In genomic region chr22:23604939-23605712, GRCh38 we compare ENCODE assay signal across 20 cellular contexts. TPM values are rescaled to one million over a fixed set of nuclear protein-coding genes. Genes with fewer than 3 reads are reported as not detected.
DNase-seq lines count a peak whose midpoint lies in the region; ATAC-seq and TF ChIP-seq lines count a peak whose summit lies in the region.
"Had no signal": no experiment of that assay in that cellular context is flagged by ENCODE, and none has a peak within 500 bp of the region (broad histone marks: within the 10 kb centered on the region; RNA-seq: fewer than 3 reads in every experiment).

No MANE protein-coding gene starts in this region.

- H3K36me3 ChIP-seq in Caco-2 (ENCODE audit: control insufficient read depth, insufficient read depth, low read length) (no peaks in the 10 kb centered on the region), HEK293 (ENCODE audit: control insufficient read depth in 2 of 2, insufficient read depth in 1 of 2, low read length in 2 of 2) (no peaks in the 10 kb centered on the region)
- H3K36me3 ChIP-seq in naive thymus-derived CD4-positive, alpha-beta T cell (ENCODE audit: control insufficient read depth in 2 of 3, insufficient read depth in 3 of 3, low read length in 3 of 3) = no peaks in the 10 kb centered on the region
- no peaks in the 10 kb centered on the region for H3K36me3 ChIP-seq in CD8-positive, alpha-beta T cell (ENCODE audit: insufficient read depth, low read length)
- H3K36me3 ChIP-seq: HAP-1 had no signal

- H3K27me3 ChIP-seq in Caco-2 (replicated peaks; ENCODE audit: control insufficient read depth, insufficient read depth, low read length) = no peaks in the 10 kb centered on the region
- no peaks in the 10 kb centered on the region for H3K27me3 ChIP-seq in naive thymus-derived CD4-positive, alpha-beta T cell (ENCODE audit: control insufficient read depth in 2 of 2, insufficient read depth in 2 of 2, low read length in 2 of 2)
- no peaks in the 10 kb centered on the region for H3K27me3 ChIP-seq in CD8-positive, alpha-beta T cell (ENCODE audit: insufficient read depth, low read length)

- ATAC-seq in left lobe of liver = peak; percentile 35
- ATAC-seq in GM21367 (IDR thresholded peaks at IDR 0.05; ENCODE audit: unreplicated experiment) = no peak
- ATAC-seq in naive thymus-derived CD4-positive, alpha-beta T cell = no peak
- ATAC-seq in CD8-positive, alpha-beta T cell = no peak
- ATAC-seq: GM23338 had no signal

- BruUV-seq in Caco-2 (replicated peaks; lab: Mats Ljungman, UMichigan) = no TSS peak

- H3K9me3 ChIP-seq in Caco-2 = no peaks in the 10 kb centered on the region
- H3K9me3 ChIP-seq in HEK293 (ENCODE audit: control insufficient read depth, insufficient read depth, low read depth, low read length) = no peaks in the 10 kb centered on the region
- no peaks in the 10 kb centered on the region for H3K9me3 ChIP-seq in naive thymus-derived CD4-positive, alpha-beta T cell (ENCODE audit: control insufficient read depth in 2 of 3, low read length in 3 of 3)
- H3K9me3 ChIP-seq in CD8-positive, alpha-beta T cell (ENCODE audit: low read length) = no peaks in the 10 kb centered on the region
- H3K9me3 ChIP-seq: HAP-1 had no signal

- no peaks in the 10 kb centered on the region for H3K9me3 Mint-ChIP-seq in Caco-2 (ENCODE audit: unreplicated experiment)
- no peaks in the 10 kb centered on the region for H3K9me3 Mint-ChIP-seq in naive thymus-derived CD4-positive, alpha-beta T cell
- H3K9me3 Mint-ChIP-seq in CD8-positive, alpha-beta T cell = no peaks in the 10 kb centered on the region
- H3K9me3 Mint-ChIP-seq: CD8-positive, alpha-beta memory T cell; GM23338 had no signal

- no peaks in the 10 kb centered on the region for H3K4me1 Mint-ChIP-seq in Caco-2 (ENCODE audit: low read depth, unreplicated experiment)
- H3K4me1 Mint-ChIP-seq in naive thymus-derived CD4-positive, alpha-beta T cell = peaks cover 0 to 7% (median 0%) of the 10 kb centered on the region in 7 donors
- H3K4me1 Mint-ChIP-seq in CD8-positive, alpha-beta T cell (ENCODE audit: low read depth) = no peaks in the 10 kb centered on the region
- H3K4me1 Mint-ChIP-seq: CD8-positive, alpha-beta memory T cell; GM23338 had no signal

- no peak overlapping the region for H3K4me3 Mint-ChIP-seq in Caco-2 (ENCODE audit: unreplicated experiment)
- no peak overlapping the region for H3K4me3 Mint-ChIP-seq in naive thymus-derived CD4-positive, alpha-beta T cell
- no peak overlapping the region for H3K4me3 Mint-ChIP-seq in CD8-positive, alpha-beta T cell
- H3K4me3 Mint-ChIP-seq: CD8-positive, alpha-beta memory T cell; GM23338 had no signal

- H3K4me1 ChIP-seq in Caco-2 = peaks cover 14% of the 10 kb centered on the region
- no peaks in the 10 kb centered on the region for H3K4me1 ChIP-seq in HEK293 (ENCODE audit: control insufficient read depth, insufficient read depth, low read length)
- no peaks in the 10 kb centered on the region for H3K4me1 ChIP-seq in naive thymus-derived CD4-positive, alpha-beta T cell (ENCODE audit: control insufficient read depth in 2 of 2, insufficient read depth in 2 of 2, low read length in 2 of 2)
- no peaks in the 10 kb centered on the region for H3K4me1 ChIP-seq in CD8-positive, alpha-beta T cell (ENCODE audit: insufficient read depth, low read length)
- H3K4me1 ChIP-seq: HAP-1 had no signal

- intact Hi-C loops in Caco-2 (cut with micrococcal nuclease; ENCODE audit: unreplicated experiment) = no loop called here
- intact Hi-C loops in naive thymus-derived CD4-positive, alpha-beta T cell (cut with micrococcal nuclease) = no loop called here
- intact Hi-C loops in CD8-positive, alpha-beta T cell (cut with DNase I, micrococcal nuclease) = no loop called here

- in situ Hi-C loops in G401 (cut with HindIII; ENCODE audit: low sequenced_read_pairs) = no loop called here

- H3K27me3 Mint-ChIP-seq in Caco-2 (ENCODE audit: insufficient read depth, unreplicated experiment) = no peaks in the 10 kb centered on the region
- peaks cover 0 to 2% (median 0%) of the 10 kb centered on the region in 5 donors for H3K27me3 Mint-ChIP-seq in naive thymus-derived CD4-positive, alpha-beta T cell
- H3K27me3 Mint-ChIP-seq in CD8-positive, alpha-beta T cell (ENCODE audit: low read depth) = no peaks in the 10 kb centered on the region

- CTCF ChIA-PET in Caco-2 (lab: Charles Lee) = interaction anchor here (1.2 kb wide), 1 partner anchor 14 kb away, joined by 5 read pairs; no protein-coding TSS in a partner anchor
- CTCF ChIA-PET in HEK293 (lab: Yijun Ruan, JAX) = interaction anchor here (0.7 to 1.4 kb wide), 2 partner anchors 15 to 245 kb away, joined by 3 to 4 read pairs; no protein-coding TSS in a partner anchor
- CTCF ChIA-PET in naive thymus-derived CD4-positive, alpha-beta T cell (lab: Charles Lee) = interaction anchor here (1.5 kb wide), 1 partner anchor 247 kb away, joined by 4 read pairs; no protein-coding TSS in a partner anchor
- CTCF ChIA-PET in CD8-positive, alpha-beta T cell (lab: Charles Lee) = no interaction called here

- no peak overlapping the region for H3K4me3 ChIP-seq in Caco-2 (ENCODE audit: low read depth, low read length)
- H3K4me3 ChIP-seq in HEK293 (ENCODE audit: low read depth, low read length) = no peak overlapping the region
- no peak overlapping the region for H3K4me3 ChIP-seq in naive thymus-derived CD4-positive, alpha-beta T cell (ENCODE audit: low read length)
- no peak overlapping the region for H3K4me3 ChIP-seq in CD8-positive, alpha-beta T cell (ENCODE audit: low read depth, low read length)
- H3K4me3 ChIP-seq: GM23338, HAP-1 had no signal

- H3K36me3 Mint-ChIP-seq in Caco-2 (ENCODE audit: insufficient read depth, unreplicated experiment) = peaks cover 8% of the 10 kb centered on the region
- no peaks in the 10 kb centered on the region for H3K36me3 Mint-ChIP-seq in naive thymus-derived CD4-positive, alpha-beta T cell
- H3K36me3 Mint-ChIP-seq in CD8-positive, alpha-beta T cell = no peaks in the 10 kb centered on the region

- POLR2A ChIA-PET in Caco-2 (lab: Charles Lee) (no interaction called here), HEK293 (lab: Yijun Ruan, JAX) (no interaction called here)
- POLR2A ChIA-PET in naive thymus-derived CD4-positive, alpha-beta T cell (lab: Charles Lee) = no interaction called here
- POLR2A ChIA-PET in CD8-positive, alpha-beta T cell (lab: Charles Lee) = no interaction called here

- H3K27ac ChIP-seq in HEK293 (ENCODE audit: extremely low read depth, low read depth, low read length) = no peak overlapping the region
- no peak overlapping the region for H3K27ac ChIP-seq in naive thymus-derived CD4-positive, alpha-beta T cell (ENCODE audit: low read depth, low read length)
- H3K27ac ChIP-seq in CD8-positive, alpha-beta T cell (ENCODE audit: low read depth, low read length) = no peak overlapping the region

- TF ChIP-seq CTCF in Caco-2 (IDR thresholded peaks at IDR 0.05; ENCODE audit: insufficient read depth in 1 of 2, low read depth in 1 of 2, low read length in 1 of 2, severe bottlenecking in 1 of 2, unreplicated experiment in 1 of 2) (no peak), HEK293 (tag by site-specific recombination; IDR thresholded peaks at IDR 0.05) (no peak)
- TF ChIP-seq CTCF in CD8-positive, alpha-beta T cell (IDR thresholded peaks at IDR 0.05) = no peak

- peak; percentile 28 to 53 for DNase-seq in Caco-2
- DNase-seq in NCI-H146 (lab: John Stamatoyannopoulos, UW) = peak; percentile 18
- DNase-seq in left lobe of liver (ENCODE audit: low spot score) = no peak
- DNase-seq in naive thymus-derived CD4-positive, alpha-beta T cell = no peak
- DNase-seq in G401 (ENCODE audit: low spot score) = no peak
- no peak for DNase-seq in CD8-positive, alpha-beta T cell
- DNase-seq: C1 segment of cervical spinal cord; Calu3; CD8-positive, alpha-beta memory T cell; DMS53; DMS79 treated with DMSO at 0.1 percent for 48 hours had no signal

- H3K27ac Mint-ChIP-seq in Caco-2 (ENCODE audit: unreplicated experiment) = no peak overlapping the region
- H3K27ac Mint-ChIP-seq in naive thymus-derived CD4-positive, alpha-beta T cell = no peak overlapping the region
- H3K27ac Mint-ChIP-seq in CD8-positive, alpha-beta T cell = no peak overlapping the region
- H3K27ac Mint-ChIP-seq: GM23338 had no signal

TF ChIP-seq in HEK293, 187 proteins besides CTCF, POLR2A, EP300 and RAD21 (continues in another document):
- TF ChIP-seq ZNF341 (tag by site-specific recombination; IDR thresholded peaks at IDR 0.05; ENCODE audit: low read depth) = no peak
- TF ChIP-seq ZIC2 (tag by site-specific recombination; IDR thresholded peaks at IDR 0.05) = peak; percentile 44
- TF ChIP-seq ZNF747 (tag by site-specific recombination; IDR thresholded peaks at IDR 0.05) = no peak
- TF ChIP-seq ZNF169 (tag by site-specific recombination; IDR thresholded peaks at IDR 0.05) = no peak
- no peak for TF ChIP-seq ZNF404 (tag by site-specific recombination; IDR thresholded peaks at IDR 0.05)
- peak; percentile 48; the same call in 1 of the 2 replicates for TF ChIP-seq EGR2 (tag by site-specific recombination; IDR thresholded peaks at IDR 0.05; ENCODE audit: low read depth)
- no peak for TF ChIP-seq ZNF677 (tag by site-specific recombination; IDR thresholded peaks at IDR 0.05)
- TF ChIP-seq INSM2 (tag by site-specific recombination; IDR thresholded peaks at IDR 0.05) = no peak
- no peak for TF ChIP-seq SALL2 (tag by site-specific recombination; IDR thresholded peaks at IDR 0.05; ENCODE audit: borderline replicate concordance)
- no peak for TF ChIP-seq KLF10 (tag by site-specific recombination; IDR thresholded peaks at IDR 0.05)

RNA-seq across cellular contexts. Expression of gene IGLL1, which starts 25.0 kb away (rescaled TPM):
- total RNA-seq in Caco-2 (2022) = not detected in 2 replicates
- not detected for total RNA-seq in left lobe of liver
- under 1 TPM in 1 of 5 experiments, not detected in 4; 0.72 TPM for total RNA-seq in naive thymus-derived CD4-positive, alpha-beta T cell
- polyA plus RNA-seq in naive thymus-derived CD4-positive, alpha-beta T cell = not detected
- not detected in 2 replicates for total RNA-seq in G401 (2014; rRNA removed; shearing (Covaris generic))
- not detected for total RNA-seq in CD8-positive, alpha-beta T cell
- total RNA-seq: A172; A673; Calu3; CD8-positive, alpha-beta memory T cell; Daoy; GM23338; H4 had no signal
- polyA plus RNA-seq: BJ; CD8-positive, alpha-beta memory T cell; GM23338 had no signal

RNA-seq across cellular contexts. Expression of gene DRICH1, which starts 27.0 kb away (rescaled TPM):
- total RNA-seq in Caco-2 (2022) (4.7 and 4.8 TPM in 2 replicates), left lobe of liver (0.18 TPM)
- 1 to 10 TPM in 4 of 5 experiments, under 1 TPM in 1; 0.58 to 3.7 (median 2.1) TPM for total RNA-seq in naive thymus-derived CD4-positive, alpha-beta T cell
- polyA plus RNA-seq in naive thymus-derived CD4-positive, alpha-beta T cell = not detected
- not detected in 2 replicates for total RNA-seq in G401 (2014; rRNA removed; shearing (Covaris generic))
- under 1 TPM; 0.56 to 0.87 TPM for total RNA-seq in CD8-positive, alpha-beta T cell
- total RNA-seq: A172, Daoy, GM23338, H4 had no signal
- polyA plus RNA-seq: BJ; CD8-positive, alpha-beta memory T cell; GM23338 had no signal

Comparison
In these comparisons a context has a peak if more than half of its experiments do, and no peak if none do; other contexts are left out.
1. DNase-seq: peak in Caco-2 (2 of 2) and NCI-H146 (single experiment); none in left lobe of liver (single experiment), naive thymus-derived CD4-positive, alpha-beta T cell (0 of 9), G401 (single experiment) and CD8-positive, alpha-beta T cell (0 of 7).